ENCODE assay signal across 1 cellular context in genomic region chr6:99424761-99425646, GRCh38.
TF ChIP-seq lines count a peak whose summit lies in the region.

Gene PNISR, minus strand, starts transcription at chr6:99425308. Its CDS starts 10,649 bp downstream, at chr6:99414659.

TF ChIP-seq in HepG2, 621 proteins besides CTCF, POLR2A, EP300 and RAD21 (continued from another document and continues in another):
- TF ChIP-seq PATZ1 (CRISPR knock-in tag; IDR thresholded peaks at IDR 0.05) (peak; percentile 88), ZNF614 (CRISPR knock-in tag; IDR thresholded peaks at IDR 0.05; ENCODE audit: borderline replicate concordance) (peak; percentile 45), SSRP1 (CRISPR knock-in tag; IDR thresholded peaks at IDR 0.05) (no peak; the same call in 1 of the 2 replicates), HNRNPK (IDR thresholded peaks at IDR 0.05; ENCODE audit: low read depth, low read length, poor library complexity, severe bottlenecking) (no peak), RARA (CRISPR knock-in tag; IDR thresholded peaks at IDR 0.05) (no peak; the same call in 1 of the 2 replicates), CHCHD3 (CRISPR knock-in tag; IDR thresholded peaks at IDR 0.05) (no peak), GTF3A (CRISPR knock-in tag; conservative IDR thresholded peaks at IDR 0.05) (no peak; the same call in 1 of the 2 replicates), POGK (CRISPR knock-in tag; conservative IDR thresholded peaks at IDR 0.05) (peak; percentile 65; the same call in 1 of the 2 replicates), NR2F2 (IDR thresholded peaks at IDR 0.05; ENCODE audit: borderline replicate concordance, low read depth) (peak; percentile 41; the same call in 1 of the 2 replicates), CREM (IDR thresholded peaks at IDR 0.05) (peak; percentile 93), CREM (CRISPR knock-in tag; IDR thresholded peaks at IDR 0.05) (no peak), JUND (CRISPR knock-in tag; IDR thresholded peaks at IDR 0.05) (no peak), KDM5A (IDR thresholded peaks at IDR 0.05; ENCODE audit: borderline replicate concordance, low read length) (peak; percentile 87; the same call in 1 of the 2 replicates), SOX5 (CRISPR knock-in tag; IDR thresholded peaks at IDR 0.05; ENCODE audit: borderline replicate concordance) (0 out of 2 replicates have a peak, but pooled peaks have one; percentile 9), YY1 (IDR thresholded peaks at IDR 0.05; ENCODE audit: insufficient read depth, insufficient replicate concordance, low read depth, low read length) (peak; percentile 97), ATF3 (CRISPR knock-in tag; IDR thresholded peaks at IDR 0.05) (peak; percentile 36; the same call in 1 of the 2 replicates), IRX3 (CRISPR knock-in tag; IDR thresholded peaks at IDR 0.05; ENCODE audit: borderline replicate concordance, low read depth) (no peak), ZNF563 (CRISPR knock-in tag; IDR thresholded peaks at IDR 0.05) (no peak), ZNF691 (CRISPR knock-in tag; IDR thresholded peaks at IDR 0.05; ENCODE audit: borderline replicate concordance, low read depth) (0 out of 2 replicates have a peak, but pooled peaks have one; percentile 11), SP5 (CRISPR knock-in tag; IDR thresholded peaks at IDR 0.05; ENCODE audit: borderline replicate concordance, low read depth) (no peak), HIC2 (CRISPR knock-in tag; IDR thresholded peaks at IDR 0.05; ENCODE audit: low read depth) (no peak), ZNF343 (CRISPR knock-in tag; IDR thresholded peaks at IDR 0.05) (0 out of 2 replicates have a peak, but pooled peaks have one; percentile 30), POLR2AphosphoS5 (IDR thresholded peaks at IDR 0.05; ENCODE audit: low read depth, low read length) (peak; percentile 91), SP140L (CRISPR knock-in tag; IDR thresholded peaks at IDR 0.05; ENCODE audit: borderline replicate concordance) (no peak; the same call in 1 of the 2 replicates), KDM3A (CRISPR knock-in tag; IDR thresholded peaks at IDR 0.05; ENCODE audit: low read depth) (no peak), KLF12 (CRISPR knock-in tag; IDR thresholded peaks at IDR 0.05; ENCODE audit: borderline replicate concordance) (peak; percentile 20; the same call in 1 of the 2 replicates), GABPB1 (CRISPR knock-in tag; IDR thresholded peaks at IDR 0.05) (peak; percentile 95), TBP (CRISPR knock-in tag; IDR thresholded peaks at IDR 0.05) (no peak), DNMT1 (CRISPR knock-in tag; IDR thresholded peaks at IDR 0.05) (no peak), DPF2 (CRISPR knock-in tag; IDR thresholded peaks at IDR 0.05; ENCODE audit: borderline replicate concordance, low read depth) (no peak), PRPF4 (IDR thresholded peaks at IDR 0.05; ENCODE audit: low read depth, low read length, poor library complexity, severe bottlenecking) (no peak), ARNTL (CRISPR knock-in tag; IDR thresholded peaks at IDR 0.05) (peak; percentile 70; the same call in 1 of the 2 replicates), PAWR (CRISPR knock-in tag; IDR thresholded peaks at IDR 0.05; ENCODE audit: borderline replicate concordance) (0 out of 2 replicates have a peak, but pooled peaks have one; percentile 45), CEBPB (IDR thresholded peaks at IDR 0.05; ENCODE audit: borderline replicate concordance, low read depth, low read length) (no peak), DBP (CRISPR knock-in tag; IDR thresholded peaks at IDR 0.05; ENCODE audit: not compliant biosample characterization) (peak; percentile 12), YEATS2 (CRISPR knock-in tag; IDR thresholded peaks at IDR 0.05; ENCODE audit: borderline replicate concordance) (peak; percentile 46; the same call in 1 of the 2 replicates), MYC (CRISPR knock-in tag; IDR thresholded peaks at IDR 0.05; ENCODE audit: borderline replicate concordance) (peak; percentile 60; the same call in 1 of the 2 replicates), E2F5 (CRISPR knock-in tag; conservative IDR thresholded peaks at IDR 0.05) (no peak), ZMYM4 (CRISPR knock-in tag; IDR thresholded peaks at IDR 0.05) (peak; percentile 75), CENPBD1 (CRISPR knock-in tag; IDR thresholded peaks at IDR 0.05; ENCODE audit: borderline replicate concordance, low read depth) (no peak), PLSCR1 (CRISPR knock-in tag; IDR thresholded peaks at IDR 0.05; ENCODE audit: borderline replicate concordance) (no peak), SOX13 (IDR thresholded peaks at IDR 0.05) (0 out of 2 replicates have a peak, but pooled peaks have one; percentile 29), SOX13 (CRISPR knock-in tag; conservative IDR thresholded peaks at IDR 0.05 in 1 of 2, IDR thresholded peaks at IDR 0.05 in 1 of 2) (no peak), CREB1 (IDR thresholded peaks at IDR 0.05) (peak; percentile 74), CREB1 (CRISPR knock-in tag; IDR thresholded peaks at IDR 0.05) (peak; percentile 90), ATF7-NPFF (CRISPR knock-in tag; IDR thresholded peaks at IDR 0.05; ENCODE audit: low read depth) (no peak; the same call in 1 of the 2 replicates), ZNF569 (CRISPR knock-in tag; IDR thresholded peaks at IDR 0.05; ENCODE audit: borderline replicate concordance) (no peak), USF2 (IDR thresholded peaks at IDR 0.05; ENCODE audit: low read depth, low read length) (peak; percentile 88), USF2 (CRISPR knock-in tag; IDR thresholded peaks at IDR 0.05; ENCODE audit: borderline replicate concordance) (peak; percentile 91; the same call in 1 of the 2 replicates), ZNF333 (CRISPR knock-in tag; IDR thresholded peaks at IDR 0.05; ENCODE audit: borderline replicate concordance) (no peak), ZNF891 (CRISPR knock-in tag; IDR thresholded peaks at IDR 0.05) (no peak), ZNF260 (CRISPR knock-in tag; IDR thresholded peaks at IDR 0.05; ENCODE audit: borderline replicate concordance, low read depth) (no peak), ZNF30 (CRISPR knock-in tag; IDR thresholded peaks at IDR 0.05) (no peak), MXD4 (CRISPR knock-in tag; IDR thresholded peaks at IDR 0.05) (no peak), GFI1 (CRISPR knock-in tag; IDR thresholded peaks at IDR 0.05; ENCODE audit: borderline replicate concordance) (no peak), CBX1 (IDR thresholded peaks at IDR 0.05; ENCODE audit: low read depth) (no peak), SMAD1 (CRISPR knock-in tag; IDR thresholded peaks at IDR 0.05; ENCODE audit: borderline replicate concordance, low read depth) (no peak), ZNF331 (CRISPR knock-in tag; IDR thresholded peaks at IDR 0.05) (peak; percentile 48; the same call in 1 of the 2 replicates), CBFB (CRISPR knock-in tag; IDR thresholded peaks at IDR 0.05) (no peak; the same call in 1 of the 2 replicates), ZBTB43 (CRISPR knock-in tag; conservative IDR thresholded peaks at IDR 0.05) (no peak; the same call in 1 of the 2 replicates), RCOR2 (CRISPR knock-in tag; IDR thresholded peaks at IDR 0.05) (no peak), ZBTB21 (CRISPR knock-in tag; IDR thresholded peaks at IDR 0.05) (no peak)
